In genomic region chr7:96928965-96929364, GRCh38 we compare ENCODE assay signal across 40 cellular contexts.
"Had no signal": no experiment of that assay in that cellular context is flagged by ENCODE, and none has a peak within 500 bp of the region (broad histone marks: within the 10 kb centered on the region; RNA-seq: fewer than 3 reads in every experiment).

No MANE protein-coding gene starts in this region.

- H3K36me3 ChIP-seq: adrenal gland, ascending aorta, brain microvascular endothelial cell, breast epithelium, cardiac muscle cell had no signal

- ATAC-seq: activated naive CD4-positive, alpha-beta T cell treated with anti-CD3 and anti-CD28 coated beads, Interleukin-2, amount 50 U/mL, for 72 hours; activated naive CD8-positive, alpha-beta T cell treated with anti-CD3 and anti-CD28 coated beads, Interleukin-2, amount 50 U/mL, for 24 hours; activated T-cell treated with anti-CD3 and anti-CD28 coated beads, Interleukin-2, amount 50 U/mL, for 4 hours; activated T-cell treated with anti-CD3 and anti-CD28 coated beads, Interleukin-2, amount 50 U/mL, for 72 hours; activated T-helper 17 cell treated with anti-CD3 and anti-CD28 coated beads, Interleukin-2, amount 50 U/mL, for 72 hours; body of pancreas had no signal

- H3K9me3 Mint-ChIP-seq: activated naive CD4-positive, alpha-beta T cell treated with anti-CD3 and anti-CD28 coated beads for 36 hours; activated naive CD4-positive, alpha-beta T cell treated with anti-CD3 and anti-CD28 coated beads, Interleukin-2, amount 10 ng/mL, durations not matched to agents 7 days and 5 days; activated naive CD4-positive, alpha-beta T cell treated with anti-CD3 and anti-CD28 coated beads, Interleukin-2, amount 50 U/mL, for 24 hours; activated naive CD4-positive, alpha-beta T cell treated with anti-CD3 and anti-CD28 coated beads, Interleukin-2, amount 50 U/mL, for 72 hours; activated naive CD8-positive, alpha-beta T cell treated with anti-CD3 and anti-CD28 coated beads for 36 hours; activated naive CD8-positive, alpha-beta T cell treated with anti-CD3 and anti-CD28 coated beads, Interleukin-2, amount 10 ng/mL, durations not matched to agents 7 days and 5 days; activated naive CD8-positive, alpha-beta T cell treated with anti-CD3 and anti-CD28 coated beads, Interleukin-2, amount 50 U/mL, for 24 hours; activated T-cell treated with anti-CD3 and anti-CD28 coated beads, Interleukin-2, amount 50 U/mL, for 24 hours; activated T-cell treated with anti-CD3 and anti-CD28 coated beads, Interleukin-2, amount 50 U/mL, for 4 hours; activated T-cell treated with anti-CD3 and anti-CD28 coated beads, Interleukin-2, amount 50 U/mL, for 72 hours; activated T-helper 1 cell treated with anti-CD3 and anti-CD28 coated beads, Interleukin-12 subunit alpha, Interleukin-12 subunit beta, Interleukin-2, Interleukin-4 antibody, amounts not matched to agents 30 ng/mL and 10 ng/mL and 1 ng/mL, durations not matched to agents 14 hours and 24 hours and 36 hours; activated T-helper 17 cell treated with anti-CD3 and anti-CD28 coated beads, Interleukin-2, amount 50 U/mL, for 72 hours; activated T-helper 2 cell treated with anti-CD3 and anti-CD28 coated beads, Interferon-gamma antibody, Interleukin-2, Interleukin-4, amounts not matched to agents 10 μg/mL and 5 μg/mL and 100 μg/mL, durations not matched to agents 14 hours and 24 hours and 36 hours; brain; central memory CD8-positive, alpha-beta T cell had no signal

- FAIRE-seq: astrocyte, bronchial epithelial cell had no signal

- H3K9me3 ChIP-seq: adrenal gland, ascending aorta, body of pancreas, breast epithelium had no signal

- H3K4me1 ChIP-seq: adrenal gland, ascending aorta, body of pancreas, breast epithelium had no signal

- H3K27ac ChIP-seq: adrenal gland, ascending aorta, body of pancreas, brain microvascular endothelial cell, breast epithelium, cardiac muscle cell had no signal

- H3K4me3 ChIP-seq: adrenal gland, ascending aorta, body of pancreas, breast epithelium, cardiac muscle cell had no signal

- H3K4me3 Mint-ChIP-seq: activated naive CD4-positive, alpha-beta T cell treated with anti-CD3 and anti-CD28 coated beads for 36 hours; activated naive CD4-positive, alpha-beta T cell treated with anti-CD3 and anti-CD28 coated beads, Interleukin-2, amount 10 ng/mL, durations not matched to agents 7 days and 5 days; activated naive CD4-positive, alpha-beta T cell treated with anti-CD3 and anti-CD28 coated beads, Interleukin-2, amount 50 U/mL, for 24 hours; activated naive CD8-positive, alpha-beta T cell; activated naive CD8-positive, alpha-beta T cell treated with anti-CD3 and anti-CD28 coated beads for 36 hours; activated naive CD8-positive, alpha-beta T cell treated with anti-CD3 and anti-CD28 coated beads, Interleukin-2, amount 10 ng/mL, durations not matched to agents 7 days and 5 days; activated naive CD8-positive, alpha-beta T cell treated with anti-CD3 and anti-CD28 coated beads, Interleukin-2, amount 50 U/mL, for 24 hours; activated T-cell treated with anti-CD3 and anti-CD28 coated beads, Interleukin-2, amount 50 U/mL, for 24 hours; activated T-cell treated with anti-CD3 and anti-CD28 coated beads, Interleukin-2, amount 50 U/mL, for 4 hours; activated T-cell treated with anti-CD3 and anti-CD28 coated beads, Interleukin-2, amount 50 U/mL, for 72 hours; activated T-helper 1 cell treated with anti-CD3 and anti-CD28 coated beads, Interleukin-12 subunit alpha, Interleukin-12 subunit beta, Interleukin-2, Interleukin-4 antibody, amounts not matched to agents 30 ng/mL and 10 ng/mL and 1 ng/mL, durations not matched to agents 14 hours and 24 hours and 36 hours; activated T-helper 17 cell treated with anti-CD3 and anti-CD28 coated beads, Interleukin-2, amount 50 U/mL, for 72 hours; brain; central memory CD8-positive, alpha-beta T cell had no signal

- H3K4me1 Mint-ChIP-seq: activated naive CD4-positive, alpha-beta T cell treated with anti-CD3 and anti-CD28 coated beads, Interleukin-2, amount 10 ng/mL, durations not matched to agents 7 days and 5 days; activated naive CD4-positive, alpha-beta T cell treated with anti-CD3 and anti-CD28 coated beads, Interleukin-2, amount 50 U/mL, for 24 hours; activated naive CD8-positive, alpha-beta T cell treated with anti-CD3 and anti-CD28 coated beads for 36 hours; activated naive CD8-positive, alpha-beta T cell treated with anti-CD3 and anti-CD28 coated beads, Interleukin-2, amount 10 ng/mL, durations not matched to agents 7 days and 5 days; activated naive CD8-positive, alpha-beta T cell treated with anti-CD3 and anti-CD28 coated beads, Interleukin-2, amount 50 U/mL, for 24 hours; activated T-helper 17 cell treated with anti-CD3 and anti-CD28 coated beads, Interleukin-2, amount 50 U/mL, for 72 hours; brain; central memory CD8-positive, alpha-beta T cell had no signal

- DNase-seq: activated effector memory CD4-positive, alpha-beta T cell treated with anti-CD3 and anti-CD28 coated beads, Interleukin-2, amount 50 U/mL, for 16 hours; activated effector memory CD4-positive, alpha-beta T cell treated with Interleukin-2 at 50 U/mL for 16 hours; activated gamma-delta T cell; activated gamma-delta T cell treated with Interleukin-2 at 50 U/mL for 16 hours; activated naive CD4-positive, alpha-beta T cell; activated naive CD4-positive, alpha-beta T cell treated with anti-CD3 and anti-CD28 coated beads for 36 hours; activated naive CD4-positive, alpha-beta T cell treated with anti-CD3 and anti-CD28 coated beads, Interleukin-2, amount 10 ng/mL, durations not matched to agents 7 days and 5 days; activated naive CD4-positive, alpha-beta T cell treated with anti-CD3 and anti-CD28 coated beads, Interleukin-2, amount 50 U/mL, for 16 hours; activated naive CD4-positive, alpha-beta T cell treated with Interleukin-2 at 50 U/mL for 16 hours; activated naive CD8-positive, alpha-beta T cell treated with anti-CD3 and anti-CD28 coated beads for 36 hours; activated naive CD8-positive, alpha-beta T cell treated with anti-CD3 and anti-CD28 coated beads, Interleukin-2, amount 10 ng/mL, durations not matched to agents 7 days and 5 days; activated naive CD8-positive, alpha-beta T cell treated with anti-CD3 and anti-CD28 coated beads, Interleukin-2, amount 50 U/mL, for 24 hours; activated T-cell treated with anti-CD3 and anti-CD28 coated beads, Interleukin-2, amount 50 U/mL, for 1 hour; activated T-cell treated with anti-CD3 and anti-CD28 coated beads, Interleukin-2, amount 50 U/mL, for 24 hours; activated T-cell treated with anti-CD3 and anti-CD28 coated beads, Interleukin-2, amount 50 U/mL, for 4 hours; activated T-cell treated with anti-CD3 and anti-CD28 coated beads, Interleukin-2, amount 50 U/mL, for 48 hours; activated T-cell treated with anti-CD3 and anti-CD28 coated beads, Interleukin-2, amount 50 U/mL, for 72 hours; adrenal gland; amniotic stem cell; amygdala; anterior cingulate cortex; aorta; body of pancreas; brain microvascular endothelial cell; caudate nucleus; central memory CD4-positive, alpha-beta T cell; cerebellar nuclear complex had no signal

- H3K27ac Mint-ChIP-seq: activated naive CD4-positive, alpha-beta T cell treated with anti-CD3 and anti-CD28 coated beads for 36 hours; activated naive CD4-positive, alpha-beta T cell treated with anti-CD3 and anti-CD28 coated beads, Interleukin-2, amount 10 ng/mL, durations not matched to agents 7 days and 5 days; activated naive CD4-positive, alpha-beta T cell treated with anti-CD3 and anti-CD28 coated beads, Interleukin-2, amount 50 U/mL, for 24 hours; activated naive CD4-positive, alpha-beta T cell treated with anti-CD3 and anti-CD28 coated beads, Interleukin-2, amount 50 U/mL, for 72 hours; activated naive CD8-positive, alpha-beta T cell; activated naive CD8-positive, alpha-beta T cell treated with anti-CD3 and anti-CD28 coated beads for 36 hours; activated naive CD8-positive, alpha-beta T cell treated with anti-CD3 and anti-CD28 coated beads, Interleukin-2, amount 10 ng/mL, durations not matched to agents 7 days and 5 days; activated naive CD8-positive, alpha-beta T cell treated with anti-CD3 and anti-CD28 coated beads, Interleukin-2, amount 50 U/mL, for 24 hours; activated T-cell treated with anti-CD3 and anti-CD28 coated beads, Interleukin-2, amount 50 U/mL, for 24 hours; activated T-cell treated with anti-CD3 and anti-CD28 coated beads, Interleukin-2, amount 50 U/mL, for 72 hours; activated T-helper 1 cell treated with anti-CD3 and anti-CD28 coated beads, Interleukin-12 subunit alpha, Interleukin-12 subunit beta, Interleukin-2, Interleukin-4 antibody, amounts not matched to agents 30 ng/mL and 10 ng/mL and 1 ng/mL, durations not matched to agents 14 hours and 24 hours and 36 hours; activated T-helper 17 cell treated with anti-CD3 and anti-CD28 coated beads, Interleukin-2, amount 50 U/mL, for 72 hours; activated T-helper 2 cell treated with anti-CD3 and anti-CD28 coated beads, Interferon-gamma antibody, Interleukin-2, Interleukin-4, amounts not matched to agents 10 μg/mL and 5 μg/mL and 100 μg/mL, durations not matched to agents 14 hours and 24 hours and 36 hours; brain had no signal

- H3K27me3 ChIP-seq: adrenal gland, ascending aorta, body of pancreas, brain microvascular endothelial cell, cardiac muscle cell had no signal
